ENCODE assay signal across 38 cellular contexts in genomic region chr5:77003246-77003645, GRCh38. TPM values are rescaled to one million over a fixed set of nuclear protein-coding genes. Genes with fewer than 3 reads are reported as not detected.
"Had no signal": no experiment of that assay in that cellular context is flagged by ENCODE, and none has a peak within 500 bp of the region (broad histone marks: within the 10 kb centered on the region; RNA-seq: fewer than 3 reads in every experiment).

No MANE protein-coding gene starts in this region.

- H3K4me3 ChIP-seq: ascending aorta, body of pancreas, MG63, Peyer's patch had no signal

- H3K36me3 ChIP-seq: ascending aorta, MG63, Peyer's patch had no signal

- H3K4me3 Mint-ChIP-seq: activated B cell treated with CpG ODN at 0.5 μM for 24 hours; activated CD4-positive, alpha-beta memory T cell treated with anti-CD3 and anti-CD28 coated beads for 36 hours; activated naive CD8-positive, alpha-beta T cell treated with anti-CD3 and anti-CD28 coated beads for 36 hours; activated T-cell treated with anti-CD3 and anti-CD28 coated beads, Interleukin-2, amount 50 U/mL, for 4 hours; activated T-helper 1 cell treated with anti-CD3 and anti-CD28 coated beads, Interleukin-12 subunit alpha, Interleukin-12 subunit beta, Interleukin-2, Interleukin-4 antibody, amounts not matched to agents 30 ng/mL and 10 ng/mL and 1 ng/mL, durations not matched to agents 14 hours and 24 hours and 36 hours had no signal

- H3K4me1 Mint-ChIP-seq: activated B cell treated with CpG ODN at 0.5 μM for 24 hours; activated naive CD8-positive, alpha-beta T cell treated with anti-CD3 and anti-CD28 coated beads for 36 hours had no signal

- H3K4me1 ChIP-seq: ascending aorta, body of pancreas, Peyer's patch had no signal

- H3K9me3 ChIP-seq: ascending aorta, body of pancreas, MG63, Peyer's patch had no signal

- DNase-seq: activated B cell treated with CpG ODN at 0.5 μM for 24 hours; activated CD4-positive, alpha-beta memory T cell treated with anti-CD3 and anti-CD28 coated beads for 36 hours; activated CD4-positive, alpha-beta T cell treated with anti-CD3 and anti-CD28 coated beads for 4 hours; activated CD4-positive, alpha-beta T cell treated with anti-CD3 and anti-CD28 coated beads, Interleukin-2, amount 50 U/mL, for 1 hour; activated CD4-positive, CD25-positive, alpha-beta regulatory T cell treated with anti-CD3 and anti-CD28 coated beads, Interleukin-2, amount 50 U/mL, for 72 hours; activated CD8-positive, alpha-beta memory T cell treated with anti-CD3 and anti-CD28 coated beads, Interleukin-2, amount 50 U/mL, for 4 hours; activated gamma-delta T cell treated with Interleukin-2 at 50 U/mL for 16 hours; activated naive CD4-positive, alpha-beta T cell treated with anti-CD3 and anti-CD28 coated beads, Interleukin-2, amount 50 U/mL, for 16 hours; activated naive CD8-positive, alpha-beta T cell treated with anti-CD3 and anti-CD28 coated beads for 36 hours; activated T-cell treated with anti-CD3 and anti-CD28 coated beads for 4 hours; activated T-cell treated with anti-CD3 and anti-CD28 coated beads, Interleukin-2, amount 50 U/mL, for 4 hours; amygdala; body of pancreas; central memory CD4-positive, alpha-beta T cell; Karpas-422; KBM-7; MG63; NCI-H1048; NCI-H1105 treated with DMSO at 0.1 percent for 48 hours; NCI-H1436 treated with DMSO at 0.1 percent for 48 hours; NCI-H1694 treated with DMSO at 0.1 percent for 48 hours; NCI-H2029; NCI-H510A; NCI-H526; NCI-H748 treated with DMSO at 0.1 percent for 48 hours; NK-92 treated with Interleukin-12 subunit alpha and Interleukin-12 subunit beta, amount 100 ng/mL, for 24 hours; PC-3; Peyer's patch; SW 1271; T-helper 1 cell; T-helper 2 cell; T-helper 9 cell had no signal

- H3K27me3 ChIP-seq: ascending aorta, body of pancreas, MG63, Peyer's patch had no signal

- H3K36me3 Mint-ChIP-seq: activated CD4-positive, alpha-beta memory T cell treated with anti-CD3 and anti-CD28 coated beads for 36 hours; activated naive CD8-positive, alpha-beta T cell treated with anti-CD3 and anti-CD28 coated beads for 36 hours had no signal

- H3K9me3 Mint-ChIP-seq: activated CD4-positive, alpha-beta memory T cell treated with anti-CD3 and anti-CD28 coated beads for 36 hours; activated naive CD8-positive, alpha-beta T cell treated with anti-CD3 and anti-CD28 coated beads for 36 hours; activated T-cell treated with anti-CD3 and anti-CD28 coated beads, Interleukin-2, amount 50 U/mL, for 4 hours; activated T-helper 1 cell treated with anti-CD3 and anti-CD28 coated beads, Interleukin-12 subunit alpha, Interleukin-12 subunit beta, Interleukin-2, Interleukin-4 antibody, amounts not matched to agents 30 ng/mL and 10 ng/mL and 1 ng/mL, durations not matched to agents 14 hours and 24 hours and 36 hours had no signal

- H3K27ac Mint-ChIP-seq: activated B cell treated with CpG ODN at 0.5 μM for 24 hours; activated CD4-positive, alpha-beta memory T cell treated with anti-CD3 and anti-CD28 coated beads for 36 hours; activated naive CD8-positive, alpha-beta T cell treated with anti-CD3 and anti-CD28 coated beads for 36 hours; activated T-helper 1 cell treated with anti-CD3 and anti-CD28 coated beads, Interleukin-12 subunit alpha, Interleukin-12 subunit beta, Interleukin-2, Interleukin-4 antibody, amounts not matched to agents 30 ng/mL and 10 ng/mL and 1 ng/mL, durations not matched to agents 14 hours and 24 hours and 36 hours had no signal

- H3K27ac ChIP-seq: ascending aorta, body of pancreas, Peyer's patch, RWPE1, VCaP had no signal

- ATAC-seq: activated T-cell treated with anti-CD3 and anti-CD28 coated beads, Interleukin-2, amount 50 U/mL, for 4 hours; body of pancreas; PC-3; Right ventricle myocardium inferior had no signal

RNA-seq across cellular contexts. Expression of gene CRHBP, which starts 50.4 kb away (rescaled TPM):
- total RNA-seq: activated B cell treated with CpG ODN at 0.5 μM for 24 hours; activated CD4-positive, alpha-beta memory T cell treated with anti-CD3 and anti-CD28 coated beads for 36 hours; activated naive CD8-positive, alpha-beta T cell treated with anti-CD3 and anti-CD28 coated beads for 36 hours; activated T-cell treated with anti-CD3 and anti-CD28 coated beads, Interleukin-2, amount 50 U/mL, for 4 hours; activated T-helper 1 cell treated with anti-CD3 and anti-CD28 coated beads, Interleukin-12 subunit alpha, Interleukin-12 subunit beta, Interleukin-2, Interleukin-4 antibody, amounts not matched to agents 30 ng/mL and 10 ng/mL and 1 ng/mL, durations not matched to agents 14 hours and 24 hours and 36 hours; bronchial epithelial cell; PC-3 had no signal
